ENCODE assay signal across 35 cellular contexts in the genomic region with DNA sequence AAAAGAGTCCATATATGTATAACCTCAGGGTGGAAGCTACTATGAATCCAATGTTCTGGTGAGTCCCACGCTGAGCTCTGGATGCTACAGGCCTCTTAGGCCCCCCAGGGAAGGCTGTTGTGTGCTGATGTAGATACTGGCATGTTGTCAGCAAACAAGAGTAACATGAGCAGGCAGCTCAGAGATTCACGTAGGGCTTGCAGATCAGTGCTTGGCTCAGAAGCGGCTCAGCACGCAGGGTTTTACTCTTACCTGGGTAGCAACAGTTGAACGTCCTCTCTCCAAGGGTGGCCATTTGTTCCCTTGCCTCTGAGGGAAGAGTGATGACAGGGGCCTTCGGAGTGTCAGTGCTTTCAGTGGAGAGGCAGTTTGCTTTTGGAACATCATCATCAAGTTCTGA.
DNase-seq lines count a peak whose midpoint lies in the region; ATAC-seq, FAIRE-seq and TF ChIP-seq lines count a peak whose summit lies in the region.
"Had no signal": no experiment of that assay in that cellular context is flagged by ENCODE, and none has a peak within 500 bp of the region (broad histone marks: within the 10 kb centered on the region; RNA-seq: fewer than 3 reads in every experiment).

No MANE protein-coding gene starts in this region.

- TF ChIP-seq CTCF in GM23338 (conservative IDR thresholded peaks at IDR 0.05; ENCODE audit: low read depth in 2 of 2) (no peak), WERI-Rb-1 (IDR thresholded peaks at IDR 0.05; ENCODE audit: low read depth, low read length) (no peak)

- peaks cover 11% of the 10 kb centered on the region; the same call in 1 of the 2 replicates for H3F3A ChIP-seq in GM23338 (replicated peaks; ENCODE audit: low read depth)

- H3K4me2 ChIP-seq in GM23338, result no peak overlapping the region
- H3K4me2 ChIP-seq: A549, BLaER1 had no signal

- H3K79me2 ChIP-seq in GM23338 (replicated peaks; ENCODE audit: insufficient read depth), result no peaks in the 10 kb centered on the region

- H3K27me3 Mint-ChIP-seq in GM23338 (ENCODE audit: insufficient read depth, low read depth, poor library complexity), result peaks cover 31% of the 10 kb centered on the region
- peaks cover 2% of the 10 kb centered on the region for H3K27me3 Mint-ChIP-seq in activated naive CD4-positive, alpha-beta T cell treated with anti-CD3 and anti-CD28 coated beads for 36 hours (ENCODE audit: low read depth)

- CTCF ChIA-PET in activated naive CD4-positive, alpha-beta T cell treated with anti-CD3 and anti-CD28 coated beads for 36 hours (lab: Charles Lee), result no interaction called here

- no peaks in the 10 kb centered on the region for H3K9me3 ChIP-seq in WERI-Rb-1 (ENCODE audit: severe bottlenecking)
- H3K9me3 ChIP-seq: A549; BE2C; BLaER1; BLaER1 treated with 17β-estradiol and CSF1 and Interleukin-3, amounts not matched to agents 10 nM and 100 nM; Caco-2 had no signal

- peaks cover 23% of the 10 kb centered on the region for H3K4me1 Mint-ChIP-seq in GM23338
- no peaks in the 10 kb centered on the region for H3K4me1 Mint-ChIP-seq in activated naive CD4-positive, alpha-beta T cell treated with anti-CD3 and anti-CD28 coated beads for 36 hours (ENCODE audit: low read depth)

- H3K36me3 ChIP-seq in GM23338 (ENCODE audit: insufficient read depth) (no peaks in the 10 kb centered on the region; the same call in 1 of the 2 replicates), WERI-Rb-1 (no peaks in the 10 kb centered on the region)
- H3K36me3 ChIP-seq: BE2C had no signal

- peaks cover 32% of the 10 kb centered on the region; the same call in 2 of the 3 replicates for H3K36me3 Mint-ChIP-seq in GM23338 (ENCODE audit: low read depth)
- peaks cover 3% of the 10 kb centered on the region for H3K36me3 Mint-ChIP-seq in activated naive CD4-positive, alpha-beta T cell treated with anti-CD3 and anti-CD28 coated beads for 36 hours (ENCODE audit: low read depth)

- no peak overlapping the region for H3K27ac Mint-ChIP-seq in GM23338
- no peak overlapping the region for H3K27ac Mint-ChIP-seq in activated naive CD4-positive, alpha-beta T cell treated with anti-CD3 and anti-CD28 coated beads for 36 hours
- H3K27ac Mint-ChIP-seq: B cell; CD4-positive, alpha-beta memory T cell; CD4-positive, alpha-beta T cell; CD8-positive, alpha-beta memory T cell; CD8-positive, alpha-beta T cell had no signal

- peaks cover 17% of the 10 kb centered on the region for H3K4me1 ChIP-seq in GM23338 (ENCODE audit: insufficient read depth)
- H3K4me1 ChIP-seq: BE2C, Caco-2 had no signal

- no peak overlapping the region for H2AFZ ChIP-seq in GM23338

- H4K20me1 ChIP-seq in GM23338 (replicated peaks; ENCODE audit: insufficient read depth), result peaks cover 13% of the 10 kb centered on the region
- H4K20me1 ChIP-seq: BLaER1; BLaER1 treated with 17β-estradiol and CSF1 and Interleukin-3, amounts not matched to agents 10 nM and 100 nM had no signal

- no peak overlapping the region for H3K4me3 ChIP-seq in GM23338
- H3K4me3 ChIP-seq in WERI-Rb-1 (ENCODE audit: low read depth, low read length), result no peak overlapping the region
- H3K4me3 ChIP-seq: A549; BLaER1; BLaER1 treated with 17β-estradiol and CSF1 and Interleukin-3, amounts not matched to agents 10 nM and 100 nM had no signal

- DNase-seq in ELF-1 (ENCODE audit: low read depth, low spot score) (peak; percentile 51), GM23338 (ENCODE audit: low spot score) (no peak), HTR-8/SVneo (ENCODE audit: insufficient read length, low spot score) (no peak), WERI-Rb-1 (no peak), NCI-H524 treated with DMSO at 0.1 percent for 48 hours (lab: John Stamatoyannopoulos, UW) (no peak)
- DNase-seq in activated naive CD4-positive, alpha-beta T cell treated with anti-CD3 and anti-CD28 coated beads for 36 hours, result no peak
- DNase-seq: 8988T; ACHN; AML-193; BE2C; C1 segment of cervical spinal cord; Caco-2; Calu3; CD4-positive, alpha-beta memory T cell; CD4-positive, alpha-beta T cell; CD4-positive, CD25-positive, alpha-beta regulatory T cell; CD8-positive, alpha-beta memory T cell; CD8-positive, alpha-beta T cell; COR-L47; DMS 273 treated with DMSO at 0.1 percent for 48 hours; DMS153; DMS53; DMS79; DMS79 treated with DMSO at 0.1 percent for 48 hours; DND-41; EL had no signal

- H3K4me3 Mint-ChIP-seq in GM23338, result no peak overlapping the region
- no peak overlapping the region for H3K4me3 Mint-ChIP-seq in activated naive CD4-positive, alpha-beta T cell treated with anti-CD3 and anti-CD28 coated beads for 36 hours
- H3K4me3 Mint-ChIP-seq: B cell; CD14-positive monocyte; CD4-positive, alpha-beta memory T cell; CD4-positive, alpha-beta T cell; CD4-positive, CD25-positive, alpha-beta regulatory T cell; CD8-positive, alpha-beta memory T cell; CD8-positive, alpha-beta T cell had no signal

- intact Hi-C loops in activated naive CD4-positive, alpha-beta T cell treated with anti-CD3 and anti-CD28 coated beads for 36 hours (cut with micrococcal nuclease), result no loop called here

- H3K27ac ChIP-seq in GM23338 (ENCODE audit: low read depth), result no peak overlapping the region
- no peak overlapping the region for H3K27ac ChIP-seq in WERI-Rb-1
- H3K27ac ChIP-seq: 22Rv1; A549; BLaER1; BLaER1 treated with 17β-estradiol and CSF1 and Interleukin-3, amounts not matched to agents 10 nM and 100 nM; C4-2B had no signal

- peaks cover 47% of the 10 kb centered on the region for H3K27me3 ChIP-seq in GM23338 (ENCODE audit: insufficient read depth)
- H3K27me3 ChIP-seq in WERI-Rb-1 (ENCODE audit: insufficient read depth, low read depth, severe bottlenecking), result no peaks in the 10 kb centered on the region
- H3K27me3 ChIP-seq: BLaER1; BLaER1 treated with 17β-estradiol and CSF1 and Interleukin-3, amounts not matched to agents 10 nM and 100 nM had no signal

- no peaks in the 10 kb centered on the region for H3K9me2 ChIP-seq in GM23338 (ENCODE audit: insufficient read depth)

- peak; percentile 80 for FAIRE-seq in HTR-8/SVneo (lab: Jason Lieb, UNC)
- FAIRE-seq: A204.1, A549, D721Med had no signal

- no peaks in the 10 kb centered on the region for H3K9me3 Mint-ChIP-seq in GM23338
- H3K9me3 Mint-ChIP-seq in activated naive CD4-positive, alpha-beta T cell treated with anti-CD3 and anti-CD28 coated beads for 36 hours, result no peaks in the 10 kb centered on the region
- H3K9me3 Mint-ChIP-seq: CD14-positive monocyte; CD4-positive, alpha-beta memory T cell; CD4-positive, alpha-beta T cell; CD4-positive, CD25-positive, alpha-beta regulatory T cell; CD8-positive, alpha-beta memory T cell; CD8-positive, alpha-beta T cell had no signal

- peak; percentile 28; the same call in 1 of the 3 replicates for ATAC-seq in GM23338
- ATAC-seq: A549; CD8-positive, alpha-beta T cell had no signal

TF ChIP-seq in GM23338, 12 proteins besides CTCF, POLR2A, EP300 and RAD21:
- TF ChIP-seq EZH2 (IDR thresholded peaks at IDR 0.05; ENCODE audit: low read depth, unreplicated experiment) (no peak), CREB1 (CRISPR knock-in tag; IDR thresholded peaks at IDR 0.05; ENCODE audit: low read depth) (no peak), ZNF114 (CRISPR knock-in tag; IDR thresholded peaks at IDR 0.05) (no peak), ZNF331 (CRISPR knock-in tag; IDR thresholded peaks at IDR 0.05; ENCODE audit: low read depth) (no peak), EZH2phosphoT487 (IDR thresholded peaks at IDR 0.05; ENCODE audit: unreplicated experiment) (no peak), NANOG (IDR thresholded peaks at IDR 0.05; ENCODE audit: borderline replicate concordance) (no peak), REST (IDR thresholded peaks at IDR 0.05; ENCODE audit: unreplicated experiment) (no peak), ETS1 (IDR thresholded peaks at IDR 0.05) (no peak)
